Comparison of ENCODE assay signal across 9 cellular contexts in genomic region chrX:154981116-154981411, GRCh38. TPM values are rescaled to one million over a fixed set of nuclear protein-coding genes. Genes with fewer than 3 reads are reported as not detected.
DNase-seq lines count a peak whose midpoint lies in the region; ATAC-seq and TF ChIP-seq lines count a peak whose summit lies in the region.
"Had no signal": no experiment of that assay in that cellular context is flagged by ENCODE, and none has a peak within 500 bp of the region (broad histone marks: within the 10 kb centered on the region; RNA-seq: fewer than 3 reads in every experiment).

No MANE protein-coding gene starts in this region.

- H3K27me3 Mint-ChIP-seq in CD4-positive, alpha-beta T cell = no peaks in the 10 kb centered on the region
- peaks cover 3% of the 10 kb centered on the region; the same call in 1 of the 2 replicates for H3K27me3 Mint-ChIP-seq in HFFc6 (ENCODE audit: insufficient read depth)
- no peaks in the 10 kb centered on the region for H3K27me3 Mint-ChIP-seq in activated T-helper 1 cell treated with anti-CD3 and anti-CD28 coated beads, Interleukin-12 subunit alpha, Interleukin-12 subunit beta, Interleukin-2, Interleukin-4 antibody, amounts not matched to agents 30 ng/mL and 10 ng/mL and 1 ng/mL, durations not matched to agents 14 hours and 24 hours and 36 hours (ENCODE audit: insufficient read depth)

- H3K4me1 Mint-ChIP-seq in CD4-positive, alpha-beta T cell (ENCODE audit: low read depth) = peaks cover 8% of the 10 kb centered on the region
- peaks cover 13% of the 10 kb centered on the region for H3K4me1 Mint-ChIP-seq in HFFc6 (ENCODE audit: low read depth)
- peaks cover 15% of the 10 kb centered on the region for H3K4me1 Mint-ChIP-seq in activated T-helper 1 cell treated with anti-CD3 and anti-CD28 coated beads, Interleukin-12 subunit alpha, Interleukin-12 subunit beta, Interleukin-2, Interleukin-4 antibody, amounts not matched to agents 30 ng/mL and 10 ng/mL and 1 ng/mL, durations not matched to agents 14 hours and 24 hours and 36 hours (ENCODE audit: low read depth)

- no peaks in the 10 kb centered on the region for H3K36me3 ChIP-seq in muscle layer of duodenum (ENCODE audit: control insufficient read depth in 1 of 2, insufficient read depth in 2 of 2, low read length in 2 of 2)
- H3K36me3 ChIP-seq: uterus had no signal

- peak; percentile 20 for TF ChIP-seq CTCF in CD4-positive, alpha-beta T cell (IDR thresholded peaks at IDR 0.05)
- TF ChIP-seq CTCF in HFFc6 (IDR thresholded peaks at IDR 0.05) = peak; percentile 16; the same call in 1 of the 2 replicates

- no peak overlapping the region for H3K27ac ChIP-seq in CD4-positive, alpha-beta T cell (ENCODE audit: low read depth, low read length)
- no peak overlapping the region for H3K27ac ChIP-seq in muscle layer of duodenum (ENCODE audit: low read length)
- H3K27ac ChIP-seq: uterus had no signal

- no peak for DNase-seq in CD4-positive, alpha-beta T cell
- DNase-seq in HFFc6 (no peak), HPDE6-E6E7 (ENCODE audit: extremely low spot score) (no peak), NCI-H526 treated with DMSO at 0.1 percent for 48 hours (lab: John Stamatoyannopoulos, UW) (no peak), KG1 (lab: John Stamatoyannopoulos, UW) (no peak), UCSD-AML1 (lab: John Stamatoyannopoulos, UW; ENCODE audit: unreplicated experiment) (no peak)
- no peak for DNase-seq in activated T-helper 1 cell treated with anti-CD3 and anti-CD28 coated beads, Interleukin-12 subunit alpha, Interleukin-12 subunit beta, Interleukin-2, Interleukin-4 antibody, amounts not matched to agents 30 ng/mL and 10 ng/mL and 1 ng/mL, durations not matched to agents 14 hours and 24 hours and 36 hours (ENCODE audit: low spot score)

- H3K9me3 Mint-ChIP-seq in CD4-positive, alpha-beta T cell = no peaks in the 10 kb centered on the region
- H3K9me3 Mint-ChIP-seq in HFFc6 = no peaks in the 10 kb centered on the region
- H3K9me3 Mint-ChIP-seq in activated T-helper 1 cell treated with anti-CD3 and anti-CD28 coated beads, Interleukin-12 subunit alpha, Interleukin-12 subunit beta, Interleukin-2, Interleukin-4 antibody, amounts not matched to agents 30 ng/mL and 10 ng/mL and 1 ng/mL, durations not matched to agents 14 hours and 24 hours and 36 hours = peaks cover 5% of the 10 kb centered on the region

- no peaks in the 10 kb centered on the region for H3K4me1 ChIP-seq in muscle layer of duodenum (ENCODE audit: control insufficient read depth in 1 of 2, insufficient read depth in 2 of 2, low read length in 2 of 2)
- H3K4me1 ChIP-seq: uterus had no signal

- H3K36me3 Mint-ChIP-seq in CD4-positive, alpha-beta T cell (ENCODE audit: low read depth) = no peaks in the 10 kb centered on the region
- no peaks in the 10 kb centered on the region for H3K36me3 Mint-ChIP-seq in HFFc6 (ENCODE audit: low read depth)
- H3K36me3 Mint-ChIP-seq in activated T-helper 1 cell treated with anti-CD3 and anti-CD28 coated beads, Interleukin-12 subunit alpha, Interleukin-12 subunit beta, Interleukin-2, Interleukin-4 antibody, amounts not matched to agents 30 ng/mL and 10 ng/mL and 1 ng/mL, durations not matched to agents 14 hours and 24 hours and 36 hours (ENCODE audit: low read depth) = no peaks in the 10 kb centered on the region

- intact Hi-C loops in CD4-positive, alpha-beta T cell (cut with DNase I, micrococcal nuclease) = loop anchor here (1.0 to 10.0 kb wide), 6 partner anchors 46 to 840 kb away; partner anchors contain the start of genes VBP1 (in 2 of the 2) and FUNDC2 (in 1 of the 2)
- intact Hi-C loops in activated T-helper 1 cell treated with anti-CD3 and anti-CD28 coated beads, Interleukin-12 subunit alpha, Interleukin-12 subunit beta, Interleukin-2, Interleukin-4 antibody, amounts not matched to agents 30 ng/mL and 10 ng/mL and 1 ng/mL, durations not matched to agents 14 hours and 24 hours and 36 hours (cut with micrococcal nuclease) = loop anchor here (1.0 to 2.0 kb wide), 6 partner anchors 62 to 840 kb away; partner anchors contain the start of gene VBP1

- peak overlapping the region; percentile 75 for H3K27ac Mint-ChIP-seq in CD4-positive, alpha-beta T cell
- no peak overlapping the region for H3K27ac Mint-ChIP-seq in HFFc6
- no peak overlapping the region for H3K27ac Mint-ChIP-seq in activated T-helper 1 cell treated with anti-CD3 and anti-CD28 coated beads, Interleukin-12 subunit alpha, Interleukin-12 subunit beta, Interleukin-2, Interleukin-4 antibody, amounts not matched to agents 30 ng/mL and 10 ng/mL and 1 ng/mL, durations not matched to agents 14 hours and 24 hours and 36 hours

- peak overlapping the region; percentile 89 for H3K4me3 Mint-ChIP-seq in CD4-positive, alpha-beta T cell
- peak overlapping the region; percentile 89; the same call in 1 of the 2 replicates for H3K4me3 Mint-ChIP-seq in HFFc6
- H3K4me3 Mint-ChIP-seq in activated T-helper 1 cell treated with anti-CD3 and anti-CD28 coated beads, Interleukin-12 subunit alpha, Interleukin-12 subunit beta, Interleukin-2, Interleukin-4 antibody, amounts not matched to agents 30 ng/mL and 10 ng/mL and 1 ng/mL, durations not matched to agents 14 hours and 24 hours and 36 hours = peak overlapping the region; percentile 79

- no peaks in the 10 kb centered on the region for H3K9me3 ChIP-seq in CD4-positive, alpha-beta T cell (ENCODE audit: control insufficient read depth, low read length)
- no peaks in the 10 kb centered on the region for H3K9me3 ChIP-seq in muscle layer of duodenum (ENCODE audit: control insufficient read depth in 1 of 2, low read length in 2 of 2)

- CTCF ChIA-PET in CD4-positive, alpha-beta T cell (lab: Charles Lee) = no interaction called here

- peak overlapping the region; percentile 53 to 57 for H3K4me3 ChIP-seq in muscle layer of duodenum (ENCODE audit: low read depth in 1 of 2, low read length in 2 of 2)

- no peak for ATAC-seq in CD4-positive, alpha-beta T cell (ENCODE audit: poor library complexity)

- no peaks in the 10 kb centered on the region for H3K27me3 ChIP-seq in CD4-positive, alpha-beta T cell (ENCODE audit: control insufficient read depth, insufficient read depth, low read length)
- no peaks in the 10 kb centered on the region for H3K27me3 ChIP-seq in muscle layer of duodenum (ENCODE audit: low read depth, low read length)
- H3K27me3 ChIP-seq: uterus had no signal

- POLR2A ChIA-PET in CD4-positive, alpha-beta T cell (lab: Charles Lee) = no interaction called here

RNA-seq across cellular contexts. Expression of gene F8, which starts 41.5 kb away (rescaled TPM):
- total RNA-seq in CD4-positive, alpha-beta T cell = under 1 TPM; 0.66 to 0.67 TPM
- 1 to 10 TPM; 1.0 to 1.6 (median 1.4) TPM for total RNA-seq in HFFc6 (2021; fragmentation: NEBNext Ultra II Directional; extraction: Animal tissue kit (Norgen Biotek cat#: 25700))
- 2.7 and 2.9 TPM in 2 replicates for total RNA-seq in activated T-helper 1 cell treated with anti-CD3 and anti-CD28 coated beads, Interleukin-12 subunit alpha, Interleukin-12 subunit beta, Interleukin-2, Interleukin-4 antibody, amounts not matched to agents 30 ng/mL and 10 ng/mL and 1 ng/mL, durations not matched to agents 14 hours and 24 hours and 36 hours

RNA-seq across cellular contexts. Expression of gene FUNDC2, which starts 45.6 kb away (rescaled TPM):
- total RNA-seq in CD4-positive, alpha-beta T cell = 10 to 100 TPM; 37.2 to 37.4 TPM
- 10 to 100 TPM; 50.8 to 55.7 (median 53.3) TPM for total RNA-seq in HFFc6 (2021; fragmentation: NEBNext Ultra II Directional; extraction: Animal tissue kit (Norgen Biotek cat#: 25700))
- total RNA-seq in activated T-helper 1 cell treated with anti-CD3 and anti-CD28 coated beads, Interleukin-12 subunit alpha, Interleukin-12 subunit beta, Interleukin-2, Interleukin-4 antibody, amounts not matched to agents 30 ng/mL and 10 ng/mL and 1 ng/mL, durations not matched to agents 14 hours and 24 hours and 36 hours = 74.1 and 79.1 TPM in 2 replicates
